ENCODE assay signal across 8 cellular contexts in genomic region chr19:34773555-34773864, GRCh38. TPM values are rescaled to one million over a fixed set of nuclear protein-coding genes. Genes with fewer than 3 reads are reported as not detected.
DNase-seq lines count a peak whose midpoint lies in the region; ATAC-seq and TF ChIP-seq lines count a peak whose summit lies in the region.

No MANE protein-coding gene starts in this region.

- TF ChIP-seq POLR2A in gastrocnemius medialis (IDR thresholded peaks at IDR 0.05): no peak

- H3K4me3 ChIP-seq in GM06990 (replicated peaks; ENCODE audit: low read depth, low read length): peak overlapping the region; percentile 90
- H3K4me3 ChIP-seq in SU-DHL-6 (ENCODE audit: insufficient read depth, low read length, poor library complexity, severe bottlenecking): peak overlapping the region; percentile 47
- peak overlapping the region; percentile 89 for H3K4me3 ChIP-seq in fibroblast of pulmonary artery (replicated peaks; ENCODE audit: low read depth, low read length)
- H3K4me3 ChIP-seq in gastrocnemius medialis: peak overlapping the region; percentile 72 to 97 (median 87)

- H3K79me2 ChIP-seq in SU-DHL-6 (ENCODE audit: insufficient read depth, low read length): no peaks in the 10 kb centered on the region

- H3K4me2 ChIP-seq in SU-DHL-6 (ENCODE audit: low read depth, low read length, poor library complexity, severe bottlenecking): peak overlapping the region; percentile 80

- H3K27me3 ChIP-seq in GM06990 (replicated peaks; ENCODE audit: control insufficient read depth, insufficient read depth, low read length): no peaks in the 10 kb centered on the region
- H3K27me3 ChIP-seq in SU-DHL-6 (ENCODE audit: low read length): no peaks in the 10 kb centered on the region
- H3K27me3 ChIP-seq in gastrocnemius medialis: peaks cover 0 to 3% (median 0%) of the 10 kb centered on the region in 3 donors

- no peak overlapping the region; the same call in 1 of the 2 replicates for H3K9ac ChIP-seq in SU-DHL-6 (ENCODE audit: low read length)

- H2AFZ ChIP-seq in SU-DHL-6 (ENCODE audit: low read depth, low read length, severe bottlenecking): peak overlapping the region; percentile 97

- DNase-seq in GM06990 (ENCODE audit: extremely low read depth, insufficient read length): no peak
- no peak for DNase-seq in fibroblast of pulmonary artery (ENCODE audit: low read depth)
- no peak for DNase-seq in gastrocnemius medialis
- no peak for DNase-seq in NK-92 (lab: John Stamatoyannopoulos, UW; ENCODE audit: unreplicated experiment)
- no peak for DNase-seq in SKM-1 treated with dmso at 0.1 percent for 144 hours (lab: John Stamatoyannopoulos, UW; ENCODE audit: unreplicated experiment)
- no peak for DNase-seq in NCI-H526 treated with DMSO at 0.1 percent for 48 hours (lab: John Stamatoyannopoulos, UW)

- H3K36me3 ChIP-seq in GM06990 (ENCODE audit: control insufficient read depth, insufficient read depth, low read length) (no peaks in the 10 kb centered on the region; the same call in 1 of the 2 replicates), SU-DHL-6 (ENCODE audit: low read length) (no peaks in the 10 kb centered on the region), gastrocnemius medialis (peaks cover 0 to 13% of the 10 kb centered on the region in 2 donors)

- in situ Hi-C loops in gastrocnemius medialis (cut with MboI; ENCODE audit: low sequenced_read_pairs in 4 of 4): no loop called here

- peaks cover 6 to 9% of the 10 kb centered on the region in 2 donors for H3K4me1 ChIP-seq in gastrocnemius medialis

- ATAC-seq in gastrocnemius medialis (no peak), GM18870 (IDR thresholded peaks at IDR 0.05; ENCODE audit: unreplicated experiment) (no peak)

- no peaks in the 10 kb centered on the region for H3K9me2 ChIP-seq in SU-DHL-6 (replicated peaks; ENCODE audit: insufficient read depth, low read length)

- H3F3A ChIP-seq in SU-DHL-6 (ENCODE audit: insufficient read depth): no peaks in the 10 kb centered on the region

- no peak for TF ChIP-seq CTCF in GM06990 (IDR thresholded peaks at IDR 0.05; ENCODE audit: insufficient read depth, low read length, poor library complexity, severe bottlenecking)
- TF ChIP-seq CTCF in SU-DHL-6 (IDR thresholded peaks at IDR 0.05; ENCODE audit: insufficient read depth, low read length, poor library complexity, severe bottlenecking): no peak
- TF ChIP-seq CTCF in fibroblast of pulmonary artery (IDR thresholded peaks at IDR 0.05; ENCODE audit: low read length, missing control alignments): no peak
- no peak for TF ChIP-seq CTCF in gastrocnemius medialis (IDR thresholded peaks at IDR 0.05 in 4 of 5, conservative IDR thresholded peaks at IDR 0.05 in 1 of 5)

- intact Hi-C loops in gastrocnemius medialis (cut with DNase I; ENCODE audit: low total_unique reads): loop anchor here (1.0 to 2.0 kb wide), 2 partner anchors 39 to 97 kb away; partner anchors contain the start of genes SCGB2B2, ZNF181 and ZNF302

- H3K9me3 ChIP-seq in SU-DHL-6 (ENCODE audit: insufficient read depth, low read length) (no peaks in the 10 kb centered on the region), gastrocnemius medialis (no peaks in the 10 kb centered on the region)

- H3K27ac ChIP-seq in SU-DHL-6 (ENCODE audit: low read depth, low read length): no peak overlapping the region
- peak overlapping the region; percentile 75 to 88 (median 82) for H3K27ac ChIP-seq in gastrocnemius medialis

- no peaks in the 10 kb centered on the region for H4K20me1 ChIP-seq in SU-DHL-6 (ENCODE audit: low read depth, low read length)

RNA-seq across cellular contexts. Expression of gene ZNF599, which starts 0.5 kb away (rescaled TPM):
- 1 to 10 TPM; 1.2 to 6.3 (median 2.4) TPM for total RNA-seq in gastrocnemius medialis

RNA-seq across cellular contexts. Expression of gene ZNF181, which starts 39.5 kb away (rescaled TPM):
- 10 to 100 TPM; 27.3 to 77.9 (median 49.3) TPM for total RNA-seq in gastrocnemius medialis
